ENCODE assay signal across 25 cellular contexts in the genomic region with DNA sequence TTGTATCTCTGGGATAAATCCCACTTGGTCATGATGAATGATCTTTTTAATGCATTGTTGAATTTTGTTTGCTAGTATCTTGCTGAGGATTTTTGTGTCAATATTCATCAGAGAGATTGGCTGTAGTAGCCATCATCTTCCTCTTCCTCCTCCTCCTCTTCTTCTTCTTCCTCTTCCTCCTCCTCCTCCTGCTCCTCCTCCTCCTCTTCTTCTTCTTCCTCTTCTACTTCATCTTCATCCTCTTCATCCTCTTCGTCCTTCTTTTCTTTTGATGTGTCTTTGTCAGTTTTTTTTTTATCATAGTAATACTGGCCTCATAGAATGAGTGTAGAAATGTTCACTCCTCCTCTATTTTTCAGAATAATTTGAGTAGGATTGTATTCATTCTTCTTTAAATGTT.
"Had no signal": no experiment of that assay in that cellular context is flagged by ENCODE, and none has a peak within 500 bp of the region (broad histone marks: within the 10 kb centered on the region; RNA-seq: fewer than 3 reads in every experiment).

No MANE protein-coding gene starts in this region.

- H3K36me3 ChIP-seq: stomach, suprapubic skin, thoracic aorta, thyroid gland, tibial artery, tibial nerve, transverse colon, upper lobe of left lung, upper lobe of right lung, uterus, vagina had no signal

- FAIRE-seq: urothelium cell line had no signal

- DNase-seq: stimulated activated CD4-positive, alpha-beta T cell treated with anti-CD3 and anti-CD28 coated beads, Interleukin-2, amount 100 ng/mL, for 48 hours; stimulated activated CD4-positive, alpha-beta T cell treated with anti-CD3 and anti-CD28 coated beads, Interleukin-4, amount 100 ng/mL, for 1 hour; stimulated activated CD4-positive, alpha-beta T cell treated with anti-CD3 and anti-CD28 coated beads, Interleukin-4, amount 100 ng/mL, for 24 hours; stimulated activated CD4-positive, alpha-beta T cell treated with anti-CD3 and anti-CD28 coated beads, Interleukin-4, amount 100 ng/mL, for 4 hours; stimulated activated CD8-positive, alpha-beta memory T cell treated with anti-CD3 and anti-CD28 coated beads, Interleukin-4, amount 100 ng/mL, for 48 hours; stimulated activated naive B cell treated with anti-CD40 and anti-IgM and Interleukin-4, amounts not matched to agents 10 μg/mL and 1 μg/mL and 100 μg/mL, for 72 hours; stimulated activated naive CD4-positive, alpha-beta T cell; stimulated activated naive CD4-positive, alpha-beta T cell treated with Interleukin-2 at 50 U/mL for 16 hours; stimulated activated naive CD8-positive, alpha-beta T cell treated with anti-CD3 and anti-CD28 coated beads, Interleukin-15, amount 100 ng/mL, for 72 hours; stimulated activated naive CD8-positive, alpha-beta T cell treated with anti-CD3 and anti-CD28 coated beads, Interleukin-15, Interleukin-2, amounts not matched to agents 100 U/mL and 50 U/mL, for 24 hours; stomach; substantia nigra; testis; thyroid gland; tibial artery; transverse colon; trophoblast cell; upper lobe of left lung; upper lobe of right lung; uterus had no signal

- H3K9me3 ChIP-seq: stomach, suprapubic skin, testis, thoracic aorta, thyroid gland, tibial artery, transverse colon, upper lobe of left lung, upper lobe of right lung, uterus, vagina had no signal

- H3K27me3 ChIP-seq: stomach, suprapubic skin, testis, thyroid gland, tibial artery, tibial nerve, transverse colon, upper lobe of left lung, upper lobe of right lung, uterus, vagina had no signal

- H3K27ac ChIP-seq: stomach, suprapubic skin, testis, thoracic aorta, thyroid gland, tibial artery, tibial nerve, transverse colon, upper lobe of left lung, upper lobe of right lung, uterus, vagina had no signal

- H3K4me3 ChIP-seq: stomach, suprapubic skin, testis, thoracic aorta, thyroid gland, tibial artery, tibial nerve, transverse colon, upper lobe of left lung, upper lobe of right lung, uterus, vagina had no signal

- H3K4me1 ChIP-seq: stomach, suprapubic skin, testis, thyroid gland, tibial artery, tibial nerve, transverse colon, upper lobe of left lung, upper lobe of right lung, uterus, vagina had no signal
